ENCODE assay signal across 8 cellular contexts in the genomic region with DNA sequence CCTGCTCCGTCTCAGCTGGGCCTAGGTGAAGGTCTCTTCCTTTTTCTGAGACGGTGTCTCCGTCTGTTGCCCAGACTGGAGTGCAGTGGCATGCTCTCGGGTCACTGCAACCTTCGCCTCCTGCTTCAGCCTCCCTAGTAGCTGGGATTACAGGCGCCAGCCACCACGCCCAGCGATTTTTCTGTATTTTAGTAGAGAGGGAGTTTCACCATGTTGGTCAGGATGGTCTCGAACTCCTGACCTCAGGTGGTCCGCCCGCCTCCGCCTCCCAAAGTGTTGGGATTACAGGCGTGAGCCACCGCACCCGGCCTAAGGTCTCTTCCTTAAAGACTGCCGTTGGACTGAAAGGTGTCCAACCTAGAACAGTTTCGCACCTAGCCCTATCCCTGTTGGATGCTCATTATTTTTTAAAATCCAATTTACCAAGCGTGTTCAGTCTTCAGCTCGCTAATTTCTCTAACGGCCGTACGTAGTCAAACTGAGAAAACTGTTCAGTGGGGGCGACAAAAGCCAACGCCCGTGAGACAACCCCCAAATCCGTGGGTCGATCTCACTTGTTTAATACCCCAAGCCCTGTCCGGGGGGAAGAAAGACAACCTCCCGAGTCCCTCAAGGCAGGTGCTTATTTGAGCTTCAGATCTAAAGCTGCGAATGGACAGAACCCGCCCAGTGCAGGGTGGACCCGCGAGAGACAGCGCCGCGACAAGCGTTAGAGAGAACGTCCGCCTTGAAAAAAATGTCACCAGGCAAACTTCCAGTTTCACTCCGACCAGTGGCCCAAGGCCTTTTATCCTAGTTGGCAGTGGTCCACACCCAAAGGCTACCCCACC. TPM values are rescaled to one million over a fixed set of nuclear protein-coding genes. Genes with fewer than 3 reads are reported as not detected.
DNase-seq lines count a peak whose midpoint lies in the region; ATAC-seq and TF ChIP-seq lines count a peak whose summit lies in the region.

No MANE protein-coding gene starts in this region.

- H3K4me1 Mint-ChIP-seq in neural crest cell, result peaks cover 38% of the 10 kb centered on the region

- no peaks in the 10 kb centered on the region for H3K36me3 ChIP-seq in effector memory CD4-positive, alpha-beta T cell (ENCODE audit: control insufficient read depth, insufficient read depth, low read length)

- H3K9me3 ChIP-seq in effector memory CD4-positive, alpha-beta T cell (ENCODE audit: control insufficient read depth, low read length), result no peaks in the 10 kb centered on the region

- H3K36me3 Mint-ChIP-seq in neural crest cell (ENCODE audit: low read depth), result no peaks in the 10 kb centered on the region

- peak overlapping the region; percentile 93 for H3K4me3 ChIP-seq in LNCaP clone FGC (ENCODE audit: low read depth, low read length)
- peak overlapping the region; percentile 94 for H3K4me3 ChIP-seq in effector memory CD4-positive, alpha-beta T cell (ENCODE audit: insufficient read depth, low read depth, low read length, poor library complexity, severe bottlenecking)

- no peak for DNase-seq in LNCaP clone FGC (ENCODE audit: low read depth)
- DNase-seq in effector memory CD4-positive, alpha-beta T cell, result no peak
- no peak for DNase-seq in neural crest cell (ENCODE audit: low read depth, low spot score)
- DNase-seq in hypothalamus (lab: John Stamatoyannopoulos, UW), result no peak
- DNase-seq in germinal center (ENCODE audit: low spot score), result no peak
- no peak for DNase-seq in NCI-H1105 (lab: John Stamatoyannopoulos, UW)
- no peak for DNase-seq in stimulated activated CD4-positive, alpha-beta T cell treated with anti-CD3 and anti-CD28 coated beads, Interleukin-12 subunit alpha, Interleukin-12 subunit beta, amount 100 ng/mL, for 4 hours

- peak overlapping the region; percentile 98 for H3K27ac ChIP-seq in effector memory CD4-positive, alpha-beta T cell (ENCODE audit: insufficient read depth, low read length, poor library complexity, severe bottlenecking)

- peak overlapping the region; percentile 100 for H3K4me3 Mint-ChIP-seq in neural crest cell

- H3K27ac Mint-ChIP-seq in neural crest cell (ENCODE audit: unreplicated experiment), result peak overlapping the region; percentile 100

- ATAC-seq in GM19351 (IDR thresholded peaks at IDR 0.05; ENCODE audit: unreplicated experiment), result peak; percentile 20

- peaks cover 10% of the 10 kb centered on the region for H3K4me1 ChIP-seq in effector memory CD4-positive, alpha-beta T cell (ENCODE audit: control insufficient read depth, insufficient read depth, low read length, poor library complexity, severe bottlenecking)

- H3K27me3 Mint-ChIP-seq in neural crest cell (ENCODE audit: low read depth), result no peaks in the 10 kb centered on the region

- TF ChIP-seq CTCF in LNCaP clone FGC (IDR thresholded peaks at IDR 0.05; ENCODE audit: control insufficient read depth, extremely low read depth, insufficient read depth) (no peak), neural crest cell (conservative IDR thresholded peaks at IDR 0.05) (no peak)

- peaks cover 2% of the 10 kb centered on the region for H3K9me3 Mint-ChIP-seq in neural crest cell

- no peaks in the 10 kb centered on the region for H3K27me3 ChIP-seq in effector memory CD4-positive, alpha-beta T cell (replicated peaks; ENCODE audit: control insufficient read depth, insufficient read depth, low read length, poor library complexity, severe bottlenecking)

RNA-seq across cellular contexts. Expression of a gene that starts 1.0 kb away (rescaled TPM):
- total RNA-seq in neural crest cell, result 48.4 and 50.0 TPM in 2 replicates

RNA-seq across cellular contexts. Expression of a gene that starts 25.9 kb away (rescaled TPM):
- 39.5 and 39.8 TPM in 2 replicates for total RNA-seq in neural crest cell

RNA-seq across cellular contexts. Expression of a gene that starts 27.4 kb away (rescaled TPM):
- 48.9 and 50.2 TPM in 2 replicates for total RNA-seq in neural crest cell
